ENCODE assay signal across 27 cellular contexts in the genomic region with DNA sequence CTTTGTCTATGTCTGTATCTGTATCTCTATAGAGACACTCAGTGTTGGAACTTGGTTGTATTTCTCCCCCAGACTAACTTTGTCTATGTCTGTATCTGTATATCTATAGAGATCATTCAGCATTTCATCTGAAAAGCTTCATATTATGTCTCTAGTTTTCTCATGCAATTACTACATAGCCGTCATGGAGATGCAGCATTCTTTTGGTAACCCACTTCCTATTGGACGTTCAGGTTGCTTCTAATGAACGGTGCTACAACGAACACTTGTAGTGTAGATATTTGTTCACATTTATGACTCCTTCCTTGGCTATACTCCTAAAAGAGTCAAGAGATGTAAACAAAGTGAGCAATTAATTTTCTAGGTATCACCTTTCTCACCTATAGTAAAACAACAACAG.
DNase-seq lines count a peak whose midpoint lies in the region; ATAC-seq, FAIRE-seq and TF ChIP-seq lines count a peak whose summit lies in the region.
"Had no signal": no experiment of that assay in that cellular context is flagged by ENCODE, and none has a peak within 500 bp of the region (broad histone marks: within the 10 kb centered on the region; RNA-seq: fewer than 3 reads in every experiment).

No MANE protein-coding gene starts in this region.

- H3K27ac Mint-ChIP-seq in activated CD4-positive, alpha-beta T cell treated with anti-CD3 and anti-CD28 coated beads for 36 hours: peak overlapping the region; percentile 91
- peak overlapping the region; percentile 9 for H3K27ac Mint-ChIP-seq in T-helper 17 cell
- peak overlapping the region in 3 of 6 donors; percentile 13 to 60 (median 55) for H3K27ac Mint-ChIP-seq in immature natural killer cell
- H3K27ac Mint-ChIP-seq: endodermal cell, HFFc6 had no signal

- no peak for DNase-seq in activated CD4-positive, alpha-beta T cell treated with anti-CD3 and anti-CD28 coated beads for 36 hours
- DNase-seq in activated CD4-positive, alpha-beta T cell treated with anti-CD3 and anti-CD28 coated beads for 4 hours: no peak
- DNase-seq in GM12864 (ENCODE audit: low read depth): no peak
- no peak for DNase-seq in T-helper 17 cell
- no peak for DNase-seq in immature natural killer cell
- no peak for DNase-seq in kidney tubule cell (ENCODE audit: low spot score)
- DNase-seq in activated CD4-positive, CD25-positive, alpha-beta regulatory T cell treated with anti-CD3 and anti-CD28 coated beads, Interleukin-2, amount 50 U/mL, for 72 hours: no peak
- DNase-seq in kidney: no peak
- DNase-seq: 8988T; activated naive CD4-positive, alpha-beta T cell treated with anti-CD3 and anti-CD28 coated beads, Interleukin-2, amount 50 U/mL, for 16 hours; BE2C; endodermal cell; HFFc6; left ventricle myocardium inferior; mucosa of descending colon; MV-4-11; NCI-H2081 treated with DMSO at 0.1 percent for 48 hours; OCI-M1; Right ventricle myocardium superior; stimulated activated CD4-positive, alpha-beta T cell treated with anti-CD3 and anti-CD28 coated beads, Interleukin-4, amount 100 ng/mL, for 24 hours; uterus; WERI-Rb-1 had no signal

- peaks cover 68% of the 10 kb centered on the region for H3K4me1 Mint-ChIP-seq in activated CD4-positive, alpha-beta T cell treated with anti-CD3 and anti-CD28 coated beads for 36 hours
- H3K4me1 Mint-ChIP-seq in T-helper 17 cell (peaks cover 46% of the 10 kb centered on the region), immature natural killer cell (peaks cover 65 to 72% of the 10 kb centered on the region in 2 donors)

- no peaks in the 10 kb centered on the region for H3K9me3 ChIP-seq in T-helper 17 cell (ENCODE audit: control insufficient read depth, low read length, poor library complexity, severe bottlenecking)
- H3K9me3 ChIP-seq in kidney (ENCODE audit: control insufficient read depth in 1 of 2, low read length in 2 of 2): peaks cover under 1 to 3% of the 10 kb centered on the region in 2 donors
- H3K9me3 ChIP-seq: BE2C, left ventricle myocardium inferior, mucosa of descending colon, suprapubic skin, uterus had no signal

- H3K9me3 Mint-ChIP-seq in activated CD4-positive, alpha-beta T cell treated with anti-CD3 and anti-CD28 coated beads for 36 hours (ENCODE audit: low read depth): no peaks in the 10 kb centered on the region
- no peaks in the 10 kb centered on the region for H3K9me3 Mint-ChIP-seq in immature natural killer cell

- ATAC-seq in activated CD4-positive, alpha-beta T cell treated with anti-CD3 and anti-CD28 coated beads for 36 hours: no peak
- no peak for ATAC-seq in T-helper 17 cell
- ATAC-seq: K562, mucosa of descending colon had no signal

- FAIRE-seq in kidney (lab: Jason Lieb, UNC): no peak
- FAIRE-seq: colon, K562 had no signal

- intact Hi-C loops in activated CD4-positive, alpha-beta T cell treated with anti-CD3 and anti-CD28 coated beads for 36 hours (cut with DNase I, micrococcal nuclease): loop anchor here in 1 of 2 experiments (2.0 kb wide), 1 partner anchor 21 kb away; no protein-coding TSS in a partner anchor
- intact Hi-C loops in kidney (cut with DNase I): no loop called here

- no peaks in the 10 kb centered on the region for H3K36me3 ChIP-seq in kidney (ENCODE audit: control insufficient read depth in 1 of 2, insufficient read depth in 2 of 2, low read length in 2 of 2)
- H3K36me3 ChIP-seq: BE2C, left ventricle myocardium inferior, suprapubic skin, uterus, WERI-Rb-1 had no signal

- TF ChIP-seq CTCF in GM12864 (IDR thresholded peaks at IDR 0.05; ENCODE audit: low read depth, low read length, missing control alignments) (no peak), kidney (IDR thresholded peaks at IDR 0.05; ENCODE audit: borderline replicate concordance, extremely low read depth, insufficient read depth) (no peak)

- POLR2A ChIA-PET in activated CD4-positive, alpha-beta T cell treated with anti-CD3 and anti-CD28 coated beads for 36 hours (lab: Charles Lee): no interaction called here

- H3K27ac ChIP-seq in kidney (ENCODE audit: low read depth in 2 of 2, low read length in 2 of 2): no peak overlapping the region
- H3K27ac ChIP-seq: left ventricle myocardium inferior, suprapubic skin, uterus, WERI-Rb-1 had no signal

- H3K9ac ChIP-seq in kidney (ENCODE audit: low read length in 2 of 2): no peak overlapping the region

- peaks cover under 1% of the 10 kb centered on the region for H3K36me3 Mint-ChIP-seq in activated CD4-positive, alpha-beta T cell treated with anti-CD3 and anti-CD28 coated beads for 36 hours (ENCODE audit: low read depth)
- H3K36me3 Mint-ChIP-seq in T-helper 17 cell (ENCODE audit: low read depth) (no peaks in the 10 kb centered on the region), immature natural killer cell (peaks cover 0 to 4% (median 0%) of the 10 kb centered on the region in 3 donors)

- no peaks in the 10 kb centered on the region for H3K27me3 Mint-ChIP-seq in activated CD4-positive, alpha-beta T cell treated with anti-CD3 and anti-CD28 coated beads for 36 hours
- H3K27me3 Mint-ChIP-seq in T-helper 17 cell: no peaks in the 10 kb centered on the region
- H3K27me3 Mint-ChIP-seq in immature natural killer cell (ENCODE audit: low read depth in 3 of 3): peaks cover 3 to 5% (median 5%) of the 10 kb centered on the region in 3 donors
- H3K27me3 Mint-ChIP-seq: brain had no signal

- CTCF ChIA-PET in activated CD4-positive, alpha-beta T cell treated with anti-CD3 and anti-CD28 coated beads for 36 hours (lab: Charles Lee): interaction anchor here (0.7 to 1.4 kb wide), 2 partner anchors 27 to 29 kb away, joined by 3 read pairs; no protein-coding TSS in a partner anchor

- H3K4me3 ChIP-seq in GM12864 (ENCODE audit: low read depth, low read length) (peak overlapping the region; percentile 49), kidney (ENCODE audit: low read length in 2 of 2) (no peak overlapping the region)
- H3K4me3 ChIP-seq: K562, left ventricle myocardium inferior, mucosa of descending colon, smooth muscle cell, suprapubic skin, uterus had no signal

- peak overlapping the region; percentile 67 for H3K4me3 Mint-ChIP-seq in activated CD4-positive, alpha-beta T cell treated with anti-CD3 and anti-CD28 coated beads for 36 hours
- H3K4me3 Mint-ChIP-seq in T-helper 17 cell (peak overlapping the region; percentile 73), immature natural killer cell (peak overlapping the region in 4 of 5 donors; percentile 22 to 62 (median 40))
- H3K4me3 Mint-ChIP-seq: endodermal cell, HFFc6 had no signal

- peaks cover 0 to 2% of the 10 kb centered on the region in 2 donors for H3K4me1 ChIP-seq in kidney (ENCODE audit: control insufficient read depth in 1 of 2, insufficient read depth in 1 of 2, low read depth in 1 of 2, low read length in 2 of 2)
- H3K4me1 ChIP-seq: BE2C, left ventricle myocardium inferior, suprapubic skin, uterus had no signal
